8 cellular contexts compared by ENCODE assay signal in the genomic region with DNA sequence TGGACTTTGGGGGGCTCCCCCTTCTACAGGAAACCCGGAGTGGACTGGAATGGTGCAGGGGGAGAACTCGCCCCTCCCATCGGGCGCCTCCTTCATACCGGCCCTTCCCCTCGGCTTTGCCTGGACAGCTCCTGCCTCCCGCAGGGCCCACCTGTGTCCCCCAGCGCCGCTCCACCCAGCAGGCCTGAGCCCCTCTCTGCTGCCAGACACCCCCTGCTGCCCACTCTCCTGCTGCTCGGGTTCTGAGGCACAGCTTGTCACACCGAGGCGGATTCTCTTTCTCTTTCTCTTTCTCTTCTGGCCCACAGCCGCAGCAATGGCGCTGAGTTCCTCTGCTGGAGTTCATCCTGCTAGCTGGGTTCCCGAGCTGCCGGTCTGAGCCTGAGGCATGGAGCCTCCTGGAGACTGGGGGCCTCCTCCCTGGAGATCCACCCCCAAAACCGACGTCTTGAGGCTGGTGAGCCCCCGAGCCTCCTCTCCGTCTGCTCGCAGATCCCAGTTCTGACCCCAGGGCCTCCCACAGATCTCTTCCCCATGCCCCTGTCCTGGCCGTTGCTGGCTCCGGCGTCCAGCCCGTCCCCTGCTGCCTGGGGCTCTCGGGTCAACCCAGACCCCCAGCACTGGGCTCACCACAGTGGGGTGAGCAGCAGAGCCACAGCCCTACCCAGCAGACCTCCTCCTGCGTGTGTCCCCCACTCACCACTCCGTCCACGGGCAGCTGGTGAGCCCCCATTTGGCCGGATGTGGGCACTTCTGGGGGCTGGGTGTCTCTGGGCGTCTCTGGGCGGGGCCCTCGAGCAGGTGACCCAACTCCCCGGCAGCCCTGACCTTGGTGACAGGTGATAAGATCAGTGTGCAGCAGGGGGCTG. TPM values are rescaled to one million over a fixed set of nuclear protein-coding genes. Genes with fewer than 3 reads are reported as not detected.
DNase-seq lines count a peak whose midpoint lies in the region; ATAC-seq and TF ChIP-seq lines count a peak whose summit lies in the region.

A gene (plus strand): TSS at position 95 of the 869 bp plus-strand sequence. CDS start 294 bp downstream, at position 389.

- no peak within 1 kb of the TSS for H2BK15ac ChIP-seq in mesenchymal stem cell (ENCODE audit: low read depth, poor library complexity, severe bottlenecking)

- no peaks in the 10 kb centered on the region for H3K9me3 ChIP-seq in mesenchymal stem cell (ENCODE audit: control insufficient read depth, low read length)
- H3K9me3 ChIP-seq in WERI-Rb-1 (ENCODE audit: severe bottlenecking): no peaks in the 10 kb centered on the region

- no peak within 1 kb of the TSS for H2BK120ac ChIP-seq in mesenchymal stem cell (ENCODE audit: low read depth, low read length)

- TF ChIP-seq CTCF in AG09309 (IDR thresholded peaks at IDR 0.05; ENCODE audit: control insufficient read depth, insufficient read depth, low read depth, low read length, missing control alignments): no peak
- TF ChIP-seq CTCF in WERI-Rb-1 (IDR thresholded peaks at IDR 0.05; ENCODE audit: low read depth, low read length): no peak

- H4K8ac ChIP-seq in mesenchymal stem cell (ENCODE audit: low read length): no peak within 1 kb of the TSS

- WGBS in mesenchymal stem cell: 75% methylated on average over 31 of the region's 34 CpGs

- H3K36me3 ChIP-seq in mesenchymal stem cell (ENCODE audit: control insufficient read depth in 1 of 2, insufficient read depth in 2 of 2, low read depth in 1 of 2, low read length in 2 of 2) (peaks cover 30 to 34% of the 10 kb centered on the region in 2 experiments), WERI-Rb-1 (no peaks in the 10 kb centered on the region)

- H3K27ac ChIP-seq in cingulate gyrus (ENCODE audit: low read depth, low read length) (peak within 1 kb of the TSS; percentile 89), mesenchymal stem cell (ENCODE audit: low read length, poor library complexity, severe bottlenecking) (peak within 1 kb of the TSS; percentile 46), WERI-Rb-1 (no peak within 1 kb of the TSS)

- peak within 1 kb of the TSS; percentile 98 for H3K4me3 Mint-ChIP-seq in stimulated activated memory B cell treated with anti-CD40 and anti-IgM and Interleukin-4, amounts not matched to agents 10 μg/mL and 1 μg/mL and 100 μg/mL, for 72 hours

- H4K91ac ChIP-seq in mesenchymal stem cell (ENCODE audit: low read length): no peak within 1 kb of the TSS

- H3K23ac ChIP-seq in mesenchymal stem cell (ENCODE audit: low read length in 2 of 2): no peak within 1 kb of the TSS

- peak; percentile 61 for TF ChIP-seq POLR2A in GM19193 (IDR thresholded peaks at IDR 0.05; ENCODE audit: extremely low read depth, insufficient read depth, insufficient read length)

- peak within 1 kb of the TSS; percentile 99 for H3K27ac Mint-ChIP-seq in stimulated activated memory B cell treated with anti-CD40 and anti-IgM and Interleukin-4, amounts not matched to agents 10 μg/mL and 1 μg/mL and 100 μg/mL, for 72 hours

- H3K9ac ChIP-seq in mesenchymal stem cell (ENCODE audit: low read length): peak within 1 kb of the TSS; percentile 95

- H3K18ac ChIP-seq in mesenchymal stem cell (ENCODE audit: low read depth in 1 of 2, low read length in 2 of 2): no peak within 1 kb of the TSS

- H3K27me3 ChIP-seq in mesenchymal stem cell (ENCODE audit: control insufficient read depth in 1 of 2, insufficient read depth in 1 of 2, low read length in 2 of 2): no peaks in the 10 kb centered on the region
- no peaks in the 10 kb centered on the region for H3K27me3 ChIP-seq in WERI-Rb-1 (ENCODE audit: insufficient read depth, low read depth, severe bottlenecking)

- H3K4ac ChIP-seq in mesenchymal stem cell (ENCODE audit: low read depth in 1 of 2, low read length in 2 of 2): no peak within 1 kb of the TSS

- peak within 1 kb of the TSS; percentile 76 for H3K4me3 ChIP-seq in AG09309 (ENCODE audit: control insufficient read depth, low read depth, low read length)
- H3K4me3 ChIP-seq in mesenchymal stem cell (ENCODE audit: insufficient read depth in 1 of 2, low read depth in 1 of 2, low read length in 2 of 2): peak within 1 kb of the TSS; percentile 45 to 91
- H3K4me3 ChIP-seq in WERI-Rb-1 (ENCODE audit: low read depth, low read length): no peak within 1 kb of the TSS

- peak within 1 kb of the TSS; percentile 73 for H3K4me2 ChIP-seq in mesenchymal stem cell (ENCODE audit: low read length, poor library complexity, severe bottlenecking)

- H2AK5ac ChIP-seq in mesenchymal stem cell (ENCODE audit: low read length, severe bottlenecking): peak within 1 kb of the TSS; percentile 70

- no peak within 1 kb of the TSS for H2AFZ ChIP-seq in mesenchymal stem cell (ENCODE audit: low read depth, low read length)

- peaks cover 47% of the 10 kb centered on the region for H3K36me3 Mint-ChIP-seq in stimulated activated memory B cell treated with anti-CD40 and anti-IgM and Interleukin-4, amounts not matched to agents 10 μg/mL and 1 μg/mL and 100 μg/mL, for 72 hours

- H3K4me1 Mint-ChIP-seq in stimulated activated memory B cell treated with anti-CD40 and anti-IgM and Interleukin-4, amounts not matched to agents 10 μg/mL and 1 μg/mL and 100 μg/mL, for 72 hours: peaks cover 68% of the 10 kb centered on the region

- H3K79me1 ChIP-seq in mesenchymal stem cell (replicated peaks; ENCODE audit: low read length, poor library complexity, severe bottlenecking): peaks cover 14% of the 10 kb centered on the region

- no peak within 1 kb of the TSS for H2BK12ac ChIP-seq in mesenchymal stem cell (ENCODE audit: low read length in 2 of 2)

- no peaks in the 10 kb centered on the region for H3K27me3 Mint-ChIP-seq in stimulated activated memory B cell treated with anti-CD40 and anti-IgM and Interleukin-4, amounts not matched to agents 10 μg/mL and 1 μg/mL and 100 μg/mL, for 72 hours

- H3K9me3 Mint-ChIP-seq in stimulated activated memory B cell treated with anti-CD40 and anti-IgM and Interleukin-4, amounts not matched to agents 10 μg/mL and 1 μg/mL and 100 μg/mL, for 72 hours: no peaks in the 10 kb centered on the region

- peak; percentile 81 to 84 for ATAC-seq in activated CD4-positive, CD25-positive, alpha-beta regulatory T cell treated with anti-CD3 and anti-CD28 coated beads, Interleukin-2, amount 50 U/mL, for 24 hours
- peak; percentile 72 for ATAC-seq in stimulated activated memory B cell treated with anti-CD40 and anti-IgM and Interleukin-4, amounts not matched to agents 10 μg/mL and 1 μg/mL and 100 μg/mL, for 72 hours

- H2BK5ac ChIP-seq in mesenchymal stem cell (ENCODE audit: low read depth, low read length, poor library complexity, severe bottlenecking): peak within 1 kb of the TSS; percentile 19

- DNase-seq in AG09309 (ENCODE audit: low read depth): no peak
- peak; percentile 56 for DNase-seq in HuH-7 (ENCODE audit: low spot score)
- DNase-seq in mesenchymal stem cell: peak; percentile 53
- no peak for DNase-seq in WERI-Rb-1

- no peak within 1 kb of the TSS for H3K14ac ChIP-seq in mesenchymal stem cell (ENCODE audit: low read length in 2 of 2)

- H3K4me1 ChIP-seq in mesenchymal stem cell (ENCODE audit: control insufficient read depth, insufficient read depth, low read depth, low read length): peaks cover 42% of the 10 kb centered on the region

RNA-seq across cellular contexts. Expression of the gene that starts here (rescaled TPM):
- polyA plus RNA-seq in mesenchymal stem cell (2013, experiment 1 of 2): 0.73 TPM
- polyA plus RNA-seq in mesenchymal stem cell (2013, experiment 2 of 2): 0.89 TPM

Comparison
In these comparisons a context has a peak if more than half of its experiments do, and no peak if none do; other contexts are left out.
1. DNase-seq: peak in HuH-7 (single experiment) and mesenchymal stem cell (single experiment); none in AG09309 (single experiment) and WERI-Rb-1 (single experiment).